In the genomic region with DNA sequence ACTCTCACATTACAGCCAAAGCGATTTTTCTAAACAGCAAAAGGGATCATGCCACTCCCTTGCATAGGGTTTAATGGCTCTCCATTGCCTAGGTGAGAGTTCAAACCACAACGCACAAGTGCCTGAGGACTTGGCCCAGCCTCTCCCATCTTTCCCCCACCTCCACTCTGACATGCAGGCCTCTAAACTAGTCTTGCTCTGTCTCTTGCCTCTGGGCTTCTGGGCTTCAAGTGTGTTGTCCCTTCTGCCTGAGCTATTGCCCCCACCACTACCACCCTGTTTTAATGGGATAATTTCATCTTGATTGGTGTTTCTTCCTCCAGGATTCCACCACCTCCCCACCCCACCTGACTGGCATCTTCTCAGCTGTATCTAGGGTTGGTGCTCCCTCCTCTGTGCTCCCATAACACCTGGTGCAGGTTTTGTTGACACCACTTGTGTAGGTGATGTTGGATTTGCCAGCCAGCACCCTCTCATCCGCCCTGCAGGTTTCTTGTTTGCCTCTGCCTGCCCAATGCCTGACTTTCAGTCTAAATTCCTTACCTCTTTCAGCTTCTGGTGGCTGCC, we compare ENCODE assay signal across 15 cellular contexts. TPM values are rescaled to one million over a fixed set of nuclear protein-coding genes. Genes with fewer than 3 reads are reported as not detected.
DNase-seq lines count a peak whose midpoint lies in the region; TF ChIP-seq lines count a peak whose summit lies in the region.
"Had no signal": no experiment of that assay in that cellular context is flagged by ENCODE, and none has a peak within 500 bp of the region (broad histone marks: within the 10 kb centered on the region; RNA-seq: fewer than 3 reads in every experiment).

No MANE protein-coding gene starts in this region.

- peak overlapping the region; percentile 56 for H3K4me3 Mint-ChIP-seq in MCF 10A (ENCODE audit: unreplicated experiment)
- H3K4me3 Mint-ChIP-seq: stimulated activated naive CD8-positive, alpha-beta T cell treated with anti-CD3 and anti-CD28 coated beads, Interleukin-15, amount 100 ng/mL, for 72 hours had no signal

- no peak overlapping the region for H3K27ac Mint-ChIP-seq in MCF 10A (ENCODE audit: low read depth, unreplicated experiment)
- H3K27ac Mint-ChIP-seq: activated CD4-positive, alpha-beta T cell treated with anti-CD3 and anti-CD28 coated beads for 36 hours; stimulated activated naive CD8-positive, alpha-beta T cell treated with anti-CD3 and anti-CD28 coated beads, Interleukin-15, amount 100 ng/mL, for 72 hours had no signal

- DNase-seq in MCF 10A (ENCODE audit: unreplicated experiment): no peak
- DNase-seq in mammary epithelial cell: no peak
- peak; percentile 30 for DNase-seq in NCI-H2196 treated with DMSO at 0.1 percent for 48 hours (lab: John Stamatoyannopoulos, UW; ENCODE audit: unreplicated experiment)
- peak; percentile 45 for DNase-seq in islet precursor cell
- DNase-seq in vagina (ENCODE audit: extremely low spot score in 2 of 2): peak; percentile 85 to 87
- no peak for DNase-seq in hepatocyte (ENCODE audit: low spot score)
- no peak for DNase-seq in stimulated activated CD4-positive, alpha-beta T cell treated with anti-CD3 and anti-CD28 coated beads, Interleukin-4, amount 100 ng/mL, for 4 hours
- DNase-seq: activated CD4-positive, alpha-beta T cell treated with anti-CD3 and anti-CD28 coated beads for 36 hours; activated gamma-delta T cell; KG1; NCI-H1694; PC-9; stimulated activated naive CD8-positive, alpha-beta T cell treated with anti-CD3 and anti-CD28 coated beads, Interleukin-15, amount 100 ng/mL, for 72 hours had no signal

- BruUV-seq in MCF 10A (replicated peaks; lab: Mats Ljungman, UMichigan) (no TSS peak), mammary epithelial cell (replicated peaks; lab: Mats Ljungman, UMichigan) (no TSS peak)

- no peak overlapping the region for H2AFZ ChIP-seq in mammary epithelial cell (ENCODE audit: low read depth, low read length)
- no peak overlapping the region for H2AFZ ChIP-seq in hepatocyte
- H2AFZ ChIP-seq: PC-9 had no signal

- H3K79me2 ChIP-seq in mammary epithelial cell (ENCODE audit: insufficient read depth, low read length) (peaks cover 15% of the 10 kb centered on the region), hepatocyte (peaks cover 9% of the 10 kb centered on the region)

- H3K9me3 Mint-ChIP-seq in MCF 10A (ENCODE audit: unreplicated experiment): peaks cover 8% of the 10 kb centered on the region

- intact Hi-C loops in MCF 10A (cut with micrococcal nuclease): loop anchor here (5.0 kb wide), 1 partner anchor 136 kb away; the partner anchor contains the start of gene PRDM15
- intact Hi-C loops in mammary epithelial cell (cut with micrococcal nuclease): no loop called here
- intact Hi-C loops in vagina (cut with DNase I): no loop called here

- H3K27ac ChIP-seq in mammary epithelial cell (ENCODE audit: insufficient read depth, low read depth, low read length): no peak overlapping the region
- H3K27ac ChIP-seq in vagina: no peak overlapping the region
- H3K27ac ChIP-seq in hepatocyte: no peak overlapping the region
- H3K27ac ChIP-seq: BLaER1 treated with 17β-estradiol and CSF1 and Interleukin-3, amounts not matched to agents 10 nM and 100 nM; PC-9 had no signal

- dilution Hi-C loops in mammary epithelial cell (cut with HindIII; ENCODE audit: low sequenced_read_pairs): no loop called here

- H4K20me1 ChIP-seq in mammary epithelial cell (ENCODE audit: insufficient read depth, low read length) (no peaks in the 10 kb centered on the region), hepatocyte (ENCODE audit: insufficient read depth, poor library complexity, severe bottlenecking) (no peaks in the 10 kb centered on the region)

- peaks cover 5% of the 10 kb centered on the region for H3K4me1 ChIP-seq in mammary epithelial cell (ENCODE audit: insufficient read depth, low read length)
- H3K4me1 ChIP-seq in vagina: peaks cover 17% of the 10 kb centered on the region
- no peaks in the 10 kb centered on the region for H3K4me1 ChIP-seq in hepatocyte (ENCODE audit: insufficient read depth)

- no peaks in the 10 kb centered on the region for H3K9me2 ChIP-seq in hepatocyte (replicated peaks; ENCODE audit: insufficient read depth)

- H3K9ac ChIP-seq in mammary epithelial cell (ENCODE audit: insufficient read depth, low read length): no peak overlapping the region
- H3K9ac ChIP-seq: BLaER1 treated with 17β-estradiol and CSF1 and Interleukin-3, amounts not matched to agents 10 nM and 100 nM had no signal

- H3K4me2 ChIP-seq in mammary epithelial cell (ENCODE audit: insufficient read depth, low read depth, low read length): no peak overlapping the region
- H3K4me2 ChIP-seq in hepatocyte: no peak overlapping the region
- H3K4me2 ChIP-seq: BLaER1 treated with 17β-estradiol and CSF1 and Interleukin-3, amounts not matched to agents 10 nM and 100 nM had no signal

- CTCF ChIA-PET in MCF 10A (lab: Yijun Ruan, JAX) (interaction anchor here (0.5 to 1.4 kb wide), 4 partner anchors 16 to 560 kb away, joined by 4 to 5 read pairs (median 4); no protein-coding TSS in a partner anchor), mammary epithelial cell (lab: Charles Lee; ENCODE audit: low non-redundant PET) (no interaction called here)

- peaks cover 2% of the 10 kb centered on the region for H3K9me3 ChIP-seq in mammary epithelial cell (replicated peaks; ENCODE audit: insufficient read depth, low read length)
- H3K9me3 ChIP-seq in vagina: no peaks in the 10 kb centered on the region
- no peaks in the 10 kb centered on the region for H3K9me3 ChIP-seq in hepatocyte (ENCODE audit: low read depth)

- no peaks in the 10 kb centered on the region for H3K27me3 ChIP-seq in mammary epithelial cell (ENCODE audit: insufficient read depth, low read length)
- H3K27me3 ChIP-seq in vagina: no peaks in the 10 kb centered on the region
- H3K27me3 ChIP-seq in hepatocyte: no peaks in the 10 kb centered on the region

- in situ Hi-C loops in mammary epithelial cell (cut with MboI; ENCODE audit: low sequenced_read_pairs in 2 of 2): no loop called here

- no peaks in the 10 kb centered on the region for H3K36me3 Mint-ChIP-seq in MCF 10A (ENCODE audit: insufficient read depth, unreplicated experiment)

- peaks cover 11% of the 10 kb centered on the region for H3K4me1 Mint-ChIP-seq in MCF 10A (ENCODE audit: insufficient read depth, unreplicated experiment)

- TF ChIP-seq POLR2A in vagina (IDR thresholded peaks at IDR 0.05): no peak

- no peak overlapping the region for H3K4me3 ChIP-seq in mammary epithelial cell (replicated peaks in 1 of 3; ENCODE audit: insufficient read depth in 1 of 3, low read depth in 2 of 3, low read length in 3 of 3)
- no peak overlapping the region for H3K4me3 ChIP-seq in vagina
- H3K4me3 ChIP-seq in hepatocyte: no peak overlapping the region
- H3K4me3 ChIP-seq: BLaER1 treated with 17β-estradiol and CSF1 and Interleukin-3, amounts not matched to agents 10 nM and 100 nM; PC-9 had no signal

- 44% methylated on average over 2 of the region's 3 CpGs for WGBS in mammary epithelial cell (ENCODE audit: low coverage, missing lambda C conversion rate)
- 95% methylated on average over 3 of the region's 3 CpGs for WGBS in hepatocyte (ENCODE audit: low lambda C conversion rate, missing lambda C conversion rate)

- H3K36me3 ChIP-seq in mammary epithelial cell (ENCODE audit: insufficient read depth, low read length): no peaks in the 10 kb centered on the region
- no peaks in the 10 kb centered on the region for H3K36me3 ChIP-seq in vagina
- H3K36me3 ChIP-seq in hepatocyte (replicated peaks; ENCODE audit: insufficient read depth, low read depth): no peaks in the 10 kb centered on the region
- H3K36me3 ChIP-seq: BLaER1 treated with 17β-estradiol and CSF1 and Interleukin-3, amounts not matched to agents 10 nM and 100 nM had no signal

- TF ChIP-seq CTCF in MCF 10A (IDR thresholded peaks at IDR 0.05; ENCODE audit: unreplicated experiment) (no peak), mammary epithelial cell (conservative IDR thresholded peaks at IDR 0.05 in 1 of 2, IDR thresholded peaks at IDR 0.05 in 1 of 2; ENCODE audit: extremely low read depth in 1 of 2, insufficient read depth in 1 of 2, low read depth in 1 of 2, low read length in 2 of 2) (no peak), vagina (IDR thresholded peaks at IDR 0.05) (no peak), hepatocyte (IDR thresholded peaks at IDR 0.05; ENCODE audit: poor library complexity) (no peak)

- POLR2A ChIA-PET in MCF 10A (lab: Yijun Ruan, JAX): no interaction called here

- H3K27me3 Mint-ChIP-seq in MCF 10A (ENCODE audit: insufficient read depth, unreplicated experiment): no peaks in the 10 kb centered on the region
- H3K27me3 Mint-ChIP-seq: activated CD4-positive, alpha-beta T cell treated with anti-CD3 and anti-CD28 coated beads for 36 hours; stimulated activated naive CD8-positive, alpha-beta T cell treated with anti-CD3 and anti-CD28 coated beads, Interleukin-15, amount 100 ng/mL, for 72 hours had no signal

RNA-seq across cellular contexts. Expression of gene ZBTB21, which starts 2.7 kb away (rescaled TPM):
- total RNA-seq in MCF 10A (2022) (21.5 and 27.3 TPM in 2 replicates), mammary epithelial cell (10 to 100 TPM; 16.3 to 22.4 TPM), vagina (16.7 TPM), hepatocyte (13.8 and 21.5 TPM in 2 replicates)
- polyA plus RNA-seq in mammary epithelial cell (6.7 TPM), hepatocyte (6.0 and 8.1 TPM in 2 replicates)
- 11.0 TPM for polyA minus RNA-seq in mammary epithelial cell

RNA-seq across cellular contexts. Expression of gene UMODL1, which starts 58.3 kb away (rescaled TPM):
- total RNA-seq in MCF 10A (2022) (not detected in 2 replicates), mammary epithelial cell (under 1 TPM in 1 of 2 donors, not detected in 1; under 0.01 TPM), vagina (not detected), hepatocyte (0.16 and 0.47 TPM in 2 replicates)
- polyA plus RNA-seq in mammary epithelial cell (not detected), hepatocyte (0.15 TPM in 1 of 2 replicates, not detected in the other)
- not detected for polyA minus RNA-seq in mammary epithelial cell
- total RNA-seq: activated CD4-positive, alpha-beta T cell treated with anti-CD3 and anti-CD28 coated beads for 36 hours; kidney epithelial cell; PC-9 had no signal

RNA-seq across cellular contexts. Expression of gene C2CD2, which starts 59.0 kb away (rescaled TPM):
- 25.0 and 25.1 TPM in 2 replicates for total RNA-seq in MCF 10A (2022)
- total RNA-seq in mammary epithelial cell: 10 to 100 TPM; 29.1 to 36.7 TPM
- polyA plus RNA-seq in mammary epithelial cell: 28.0 TPM
- 90.3 TPM for polyA minus RNA-seq in mammary epithelial cell
- total RNA-seq in vagina: 36.1 TPM
- 8.6 and 13.9 TPM in 2 replicates for total RNA-seq in hepatocyte
- polyA plus RNA-seq in hepatocyte: 6.4 and 7.3 TPM in 2 replicates

Comparison
In these comparisons a context has a peak if more than half of its experiments do, and no peak if none do; other contexts are left out.
1. DNase-seq: peak in NCI-H2196 treated with DMSO at 0.1 percent for 48 hours (single experiment), islet precursor cell (single experiment) and vagina (2 of 2); none in MCF 10A (single experiment), mammary epithelial cell (single experiment), hepatocyte (single experiment) and stimulated activated CD4-positive, alpha-beta T cell treated with anti-CD3 and anti-CD28 coated beads, Interleukin-4, amount 100 ng/mL, for 4 hours (0 of 2).